In genomic region chr19:7088999-7089398, GRCh38 we compare ENCODE assay signal across 24 cellular contexts. TPM values are rescaled to one million over a fixed set of nuclear protein-coding genes. Genes with fewer than 3 reads are reported as not detected.
A peak's percentile ranks its signal among the peaks of the same experiment; 100 is the strongest.
DNase-seq lines count a peak whose midpoint lies in the region; ATAC-seq and TF ChIP-seq lines count a peak whose summit lies in the region.
"Had no signal": no experiment of that assay in that cellular context is flagged by ENCODE, and none has a peak within 500 bp of the region (broad histone marks: within the 10 kb centered on the region; RNA-seq: fewer than 3 reads in every experiment).

No MANE protein-coding gene starts in this region.

- H3K36me3 ChIP-seq in liver (ENCODE audit: control insufficient read depth in 4 of 4, insufficient read depth in 3 of 4, low read depth in 1 of 4, low read length in 3 of 4), result peaks cover 4 to 15% (median 12%) of the 10 kb centered on the region in 4 donors
- H3K36me3 ChIP-seq in right lobe of liver, result peaks cover 0 to 10% (median under 1%) of the 10 kb centered on the region in 4 donors
- H3K36me3 ChIP-seq in left ventricle myocardium inferior, result peaks cover 77% of the 10 kb centered on the region

- DNase-seq in right lobe of liver (no peak), progenitor cell of endocrine pancreas (ENCODE audit: low spot score, unreplicated experiment) (no peak), inferior parietal cortex (ENCODE audit: extremely low spot score) (no peak), left ventricle myocardium inferior (no peak)
- peak; percentile 68 for DNase-seq in Jurkat, Clone E6-1 (ENCODE audit: low read depth, low spot score)
- DNase-seq in T-helper 2 cell treated with Interferon-gamma antibody and Interleukin-4, amounts not matched to agents 5 μg/mL and 100 μg/mL, for 36 hours (ENCODE audit: low spot score), result no peak
- DNase-seq: 8988T; ACHN; AML-193; BE2C; Calu3; CD4-positive, alpha-beta T cell; COR-L47; EL; GDM1; GM23248; H7; HCEC 1CT had no signal

- peaks cover 35 to 75% (median 44%) of the 10 kb centered on the region in 4 donors for H3K9me3 ChIP-seq in liver (ENCODE audit: control insufficient read depth in 4 of 4, low read length in 3 of 4)
- H3K9me3 ChIP-seq in right lobe of liver, result peaks cover 4 to 41% (median 20%) of the 10 kb centered on the region in 4 donors
- peaks cover 100% of the 10 kb centered on the region for H3K9me3 ChIP-seq in left ventricle myocardium inferior (replicated peaks)

- H3K4me1 Mint-ChIP-seq in progenitor cell of endocrine pancreas (ENCODE audit: low read depth), result no peaks in the 10 kb centered on the region
- H3K4me1 Mint-ChIP-seq in T-helper 2 cell treated with Interferon-gamma antibody and Interleukin-4, amounts not matched to agents 5 μg/mL and 100 μg/mL, for 36 hours (ENCODE audit: low read depth), result no peaks in the 10 kb centered on the region
- H3K4me1 Mint-ChIP-seq: CD14-positive monocyte had no signal

- 92% methylated on average over 6 of the region's 6 CpGs for WGBS in liver
- 83% methylated on average over 6 of the region's 6 CpGs for WGBS in right lobe of liver (ENCODE audit: insufficient coverage, low coverage, low lambda C conversion rate, missing lambda C conversion rate)

- H3K4me3 ChIP-seq in liver (ENCODE audit: low read depth in 1 of 3, low read length in 3 of 3) (peak overlapping the region in 2 of 3 donors; percentile 18 to 20), right lobe of liver (no peak overlapping the region), left ventricle myocardium inferior (no peak overlapping the region)
- H3K4me3 ChIP-seq in Jurkat, Clone E6-1 (ENCODE audit: low read length), result no peak overlapping the region
- H3K4me3 ChIP-seq: A549, GM12878, GM23248 had no signal

- intact Hi-C loops in right lobe of liver (cut with DNase I) (no loop called here), left ventricle myocardium inferior (cut with micrococcal nuclease) (no loop called here)

- no peak for ATAC-seq in right lobe of liver
- ATAC-seq: A549, GM12878 had no signal

- no peak for TF ChIP-seq POLR2A in right lobe of liver (IDR thresholded peaks at IDR 0.05)

- no peaks in the 10 kb centered on the region for H3K27me3 Mint-ChIP-seq in progenitor cell of endocrine pancreas
- H3K27me3 Mint-ChIP-seq in T-helper 2 cell treated with Interferon-gamma antibody and Interleukin-4, amounts not matched to agents 5 μg/mL and 100 μg/mL, for 36 hours (ENCODE audit: low read depth), result no peaks in the 10 kb centered on the region
- H3K27me3 Mint-ChIP-seq: CD4-positive, alpha-beta T cell had no signal

- peak overlapping the region; percentile 27 for H3K27ac Mint-ChIP-seq in progenitor cell of endocrine pancreas
- no peak overlapping the region for H3K27ac Mint-ChIP-seq in T-helper 2 cell treated with Interferon-gamma antibody and Interleukin-4, amounts not matched to agents 5 μg/mL and 100 μg/mL, for 36 hours
- H3K27ac Mint-ChIP-seq: CD14-positive monocyte; CD4-positive, alpha-beta T cell had no signal

- H3K27ac ChIP-seq in liver (ENCODE audit: low read depth in 1 of 2, low read length in 2 of 2), result no peak overlapping the region
- H3K27ac ChIP-seq in right lobe of liver, result no peak overlapping the region
- H3K27ac ChIP-seq in left ventricle myocardium inferior (replicated peaks), result no peak overlapping the region
- H3K27ac ChIP-seq: A549; BLaER1 treated with 17β-estradiol and CSF1 and Interleukin-3, amounts not matched to agents 10 nM and 100 nM; GM23248 had no signal

- H3K9ac ChIP-seq in liver (ENCODE audit: low read depth in 1 of 2, low read length in 2 of 2), result no peak overlapping the region
- H3K9ac ChIP-seq: BLaER1 treated with 17β-estradiol and CSF1 and Interleukin-3, amounts not matched to agents 10 nM and 100 nM; GM23248 had no signal

- H3K27me3 ChIP-seq in liver (ENCODE audit: control insufficient read depth in 4 of 4, insufficient read depth in 4 of 4, low read length in 3 of 4) (no peaks in the 10 kb centered on the region), right lobe of liver (no peaks in the 10 kb centered on the region), left ventricle myocardium inferior (ENCODE audit: low read depth) (no peaks in the 10 kb centered on the region)
- H3K27me3 ChIP-seq: BE2C had no signal

- H3K9me3 Mint-ChIP-seq in progenitor cell of endocrine pancreas (ENCODE audit: low read depth), result peaks cover 41% of the 10 kb centered on the region
- H3K9me3 Mint-ChIP-seq in T-helper 2 cell treated with Interferon-gamma antibody and Interleukin-4, amounts not matched to agents 5 μg/mL and 100 μg/mL, for 36 hours, result peaks cover 43% of the 10 kb centered on the region

- TF ChIP-seq RAD21 in liver (IDR thresholded peaks at IDR 0.05), result no peak

- TF ChIP-seq CTCF in liver (IDR thresholded peaks at IDR 0.05; ENCODE audit: low read depth, low read length, missing input control) (no peak), right lobe of liver (IDR thresholded peaks at IDR 0.05) (no peak), progenitor cell of endocrine pancreas (IDR thresholded peaks at IDR 0.05; ENCODE audit: unreplicated experiment) (no peak), left ventricle myocardium inferior (IDR thresholded peaks at IDR 0.05; ENCODE audit: borderline replicate concordance) (no peak)

- no peak overlapping the region for H3K4me3 Mint-ChIP-seq in progenitor cell of endocrine pancreas (ENCODE audit: low read depth)
- no peak overlapping the region for H3K4me3 Mint-ChIP-seq in T-helper 2 cell treated with Interferon-gamma antibody and Interleukin-4, amounts not matched to agents 5 μg/mL and 100 μg/mL, for 36 hours
- H3K4me3 Mint-ChIP-seq: CD14-positive monocyte; CD4-positive, alpha-beta T cell had no signal

- H3K4me1 ChIP-seq in liver (ENCODE audit: control insufficient read depth in 4 of 4, insufficient read depth in 4 of 4, low read length in 3 of 4) (no peaks in the 10 kb centered on the region), right lobe of liver (no peaks in the 10 kb centered on the region), left ventricle myocardium inferior (no peaks in the 10 kb centered on the region)
- H3K4me1 ChIP-seq: A549, BE2C had no signal

- H3K36me3 Mint-ChIP-seq in progenitor cell of endocrine pancreas (ENCODE audit: insufficient read depth), result peaks cover 73% of the 10 kb centered on the region
- peaks cover 28% of the 10 kb centered on the region for H3K36me3 Mint-ChIP-seq in T-helper 2 cell treated with Interferon-gamma antibody and Interleukin-4, amounts not matched to agents 5 μg/mL and 100 μg/mL, for 36 hours (ENCODE audit: low read depth)

TF ChIP-seq in liver, 16 proteins besides CTCF, POLR2A, EP300 and RAD21:
- TF ChIP-seq ATF3 (IDR thresholded peaks at IDR 0.05), result no peak
- no peak for TF ChIP-seq RXRA (IDR thresholded peaks at IDR 0.05)
- no peak for TF ChIP-seq JUND (IDR thresholded peaks at IDR 0.05)

RNA-seq across cellular contexts. Expression of gene ZNF557, which starts 19.5 kb away (rescaled TPM):
- total RNA-seq in liver (1 to 10 TPM; 5.4 to 6.0 TPM), right lobe of liver (1 to 10 TPM; 3.2 to 3.9 (median 3.5) TPM), progenitor cell of endocrine pancreas (14.9 and 15.7 TPM in 2 replicates), left ventricle myocardium inferior (3.5 TPM)
- polyA plus RNA-seq in liver, result 1 to 10 TPM; 1.4 to 2.2 TPM
- 4.9 TPM for polyA plus RNA-seq in Jurkat, Clone E6-1 (2012; ENCODE audit: insufficient read depth, insufficient read length)

RNA-seq across cellular contexts. Expression of gene MBD3L3, which starts 30.5 kb away (rescaled TPM):
- not detected for total RNA-seq in liver
- not detected for polyA plus RNA-seq in liver
- total RNA-seq in right lobe of liver, result not detected
- not detected for polyA plus RNA-seq in Jurkat, Clone E6-1 (2012; ENCODE audit: insufficient read depth, insufficient read length)
- not detected in 2 replicates for total RNA-seq in progenitor cell of endocrine pancreas
- not detected for total RNA-seq in left ventricle myocardium inferior
- total RNA-seq: Calu3; CD4-positive, alpha-beta T cell; GM12878; GM23248; H1; H7 had no signal
- polyA plus RNA-seq: A549, CD14-positive monocyte, GM12878, GM23248, H1 had no signal

RNA-seq across cellular contexts. Expression of gene MBD3L2, which starts 39.9 kb away (rescaled TPM):
- total RNA-seq in liver, result not detected
- polyA plus RNA-seq in liver, result not detected
- not detected for total RNA-seq in right lobe of liver
- not detected for polyA plus RNA-seq in Jurkat, Clone E6-1 (2012; ENCODE audit: insufficient read depth, insufficient read length)
- total RNA-seq in progenitor cell of endocrine pancreas, result not detected in 2 replicates
- total RNA-seq in left ventricle myocardium inferior, result not detected
- total RNA-seq: Calu3; CD4-positive, alpha-beta T cell; GM12878; GM23248; H1; H7 had no signal
- polyA plus RNA-seq: A549, CD14-positive monocyte, GM12878, GM23248, H1 had no signal

RNA-seq across cellular contexts. Expression of gene MBD3L4, which starts 49.0 kb away (rescaled TPM):
- total RNA-seq in liver, result not detected
- not detected for polyA plus RNA-seq in liver
- total RNA-seq in right lobe of liver, result not detected
- polyA plus RNA-seq in Jurkat, Clone E6-1 (2012; ENCODE audit: insufficient read depth, insufficient read length), result not detected
- total RNA-seq in progenitor cell of endocrine pancreas, result not detected in 2 replicates
- total RNA-seq in left ventricle myocardium inferior, result not detected
- total RNA-seq: Calu3; CD4-positive, alpha-beta T cell; GM12878; GM23248; H1; H7 had no signal
- polyA plus RNA-seq: A549, CD14-positive monocyte, GM12878, GM23248, H1 had no signal

RNA-seq across cellular contexts. Expression of gene MBD3L5, which starts 58.6 kb away (rescaled TPM):
- total RNA-seq in liver (not detected), right lobe of liver (not detected), progenitor cell of endocrine pancreas (not detected in 2 replicates), left ventricle myocardium inferior (not detected)
- not detected for polyA plus RNA-seq in liver
- not detected for polyA plus RNA-seq in Jurkat, Clone E6-1 (2012; ENCODE audit: insufficient read depth, insufficient read length)
- total RNA-seq: Calu3; CD4-positive, alpha-beta T cell; GM12878; GM23248; H1; H7 had no signal
- polyA plus RNA-seq: A549, CD14-positive monocyte, GM12878, GM23248, H1 had no signal

Comparison
In these comparisons a context has a peak if more than half of its experiments do, and no peak if none do; other contexts are left out.
1. H3K4me3 ChIP-seq: peak in liver (2 of 3); none in right lobe of liver (0 of 3), Jurkat, Clone E6-1 (single experiment) and left ventricle myocardium inferior (single experiment).